34 cellular contexts compared by ENCODE assay signal in genomic region chr10:30074101-30074500, GRCh38. TPM values are rescaled to one million over a fixed set of nuclear protein-coding genes. Genes with fewer than 3 reads are reported as not detected.
"Had no signal": no experiment of that assay in that cellular context is flagged by ENCODE, and none has a peak within 500 bp of the region (broad histone marks: within the 10 kb centered on the region; RNA-seq: fewer than 3 reads in every experiment).

No MANE protein-coding gene starts in this region.

- H3K9me3 ChIP-seq: MG63 had no signal

- H3K4me3 ChIP-seq: MG63 had no signal

- DNase-seq: Karpas-422, Kasumi-1, MG63, MM.1S, MV-4-11, NCI-H1048, NCI-H1092, NCI-H1105, NCI-H1105 treated with DMSO at 0.1 percent for 48 hours, NCI-H1417, NCI-H1417 treated with DMSO at 0.1 percent for 48 hours, NCI-H1436, NCI-H1436 treated with DMSO at 0.1 percent for 48 hours, NCI-H146, NCI-H1694, NCI-H1694 treated with DMSO at 0.1 percent for 48 hours, NCI-H187, NCI-H187 treated with DMSO at 0.1 percent for 48 hours, NCI-H1930, NCI-H2029, NCI-H2029 treated with DMSO at 0.1 percent for 48 hours, NCI-H2081, NCI-H2081 treated with DMSO at 0.1 percent for 48 hours, NCI-H2107, NCI-H2171, NCI-H2227 treated with DMSO at 0.1 percent for 48 hours, NCI-H226, NCI-H345, NCI-H446, NCI-H446 treated with DMSO at 0.1 percent for 48 hours, NCI-H510A, NCI-H510A treated with DMSO at 0.1 percent for 48 hours, NCI-H524 treated with DMSO at 0.1 percent for 48 hours had no signal

- H3K36me3 ChIP-seq: MG63 had no signal

- H3K27me3 ChIP-seq: MG63 had no signal

RNA-seq across cellular contexts. Expression of gene JCAD, which starts 14.7 kb away (rescaled TPM):
- total RNA-seq: M059J had no signal
